In the genomic region with DNA sequence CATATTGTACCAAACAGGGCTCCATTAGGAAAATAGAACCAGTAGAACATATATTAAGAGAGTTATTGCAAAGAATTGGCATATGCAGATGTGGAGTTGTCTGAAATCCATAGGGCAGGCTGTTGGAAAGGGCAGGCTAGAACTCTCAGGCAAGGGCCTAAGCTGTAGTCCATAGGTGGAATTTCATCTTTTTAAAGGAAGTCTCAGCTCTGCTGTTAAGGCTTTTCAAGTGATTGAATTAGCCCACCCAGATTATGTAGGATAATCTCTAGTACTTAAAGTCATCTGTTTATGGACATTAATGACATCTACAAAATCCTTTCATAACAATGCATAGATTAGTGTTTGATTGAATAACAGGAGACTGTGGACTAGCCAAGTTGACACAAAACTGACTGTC, we compare ENCODE assay signal across 35 cellular contexts.
"Had no signal": no experiment of that assay in that cellular context is flagged by ENCODE, and none has a peak within 500 bp of the region (broad histone marks: within the 10 kb centered on the region; RNA-seq: fewer than 3 reads in every experiment).

No MANE protein-coding gene starts in this region.

- H3K36me3 ChIP-seq: adrenal gland, esophagus muscularis mucosa, gastrocnemius medialis, heart left ventricle, WERI-Rb-1 had no signal

- H3K9me3 ChIP-seq: adrenal gland, body of pancreas, esophagus muscularis mucosa, gastrocnemius medialis, heart left ventricle had no signal

- ATAC-seq: activated CD4-positive, CD25-positive, alpha-beta regulatory T cell treated with anti-CD3 and anti-CD28 coated beads, Interleukin-2, amount 50 U/mL, for 24 hours; activated CD8-positive, alpha-beta memory T cell treated with anti-CD3 and anti-CD28 coated beads, Interleukin-2, amount 10 ng/mL, durations not matched to agents 7 days and 5 days; activated CD8-positive, alpha-beta T cell treated with anti-CD3 and anti-CD28 coated beads, Interleukin-2, amount 10 ng/mL, durations not matched to agents 7 days and 5 days; activated naive CD8-positive, alpha-beta T cell treated with anti-CD3 and anti-CD28 coated beads, Interleukin-2, amount 50 U/mL, for 24 hours; body of pancreas; effector memory CD8-positive, alpha-beta T cell; foreskin keratinocyte; gastrocnemius medialis; heart left ventricle had no signal

- FAIRE-seq: colon had no signal

- H3K27me3 Mint-ChIP-seq: activated B cell treated with CpG ODN at 0.5 μM for 24 hours; activated CD4-positive, alpha-beta memory T cell treated with anti-CD3 and anti-CD28 coated beads for 36 hours; activated CD8-positive, alpha-beta memory T cell treated with anti-CD3 and anti-CD28 coated beads, Interleukin-2, amount 10 ng/mL, durations not matched to agents 7 days and 5 days; activated naive CD4-positive, alpha-beta T cell treated with anti-CD3 and anti-CD28 coated beads, Interleukin-2, amount 50 U/mL, for 24 hours; activated naive CD8-positive, alpha-beta T cell treated with anti-CD3 and anti-CD28 coated beads for 36 hours; activated naive CD8-positive, alpha-beta T cell treated with anti-CD3 and anti-CD28 coated beads, Interleukin-2, amount 50 U/mL, for 24 hours; effector memory CD8-positive, alpha-beta T cell had no signal

- H3K9me3 Mint-ChIP-seq: activated B cell treated with CpG ODN at 0.5 μM for 24 hours; activated CD4-positive, alpha-beta memory T cell treated with anti-CD3 and anti-CD28 coated beads for 36 hours; activated naive CD4-positive, alpha-beta T cell treated with anti-CD3 and anti-CD28 coated beads for 36 hours; activated naive CD4-positive, alpha-beta T cell treated with anti-CD3 and anti-CD28 coated beads, Interleukin-2, amount 50 U/mL, for 24 hours; activated naive CD8-positive, alpha-beta T cell treated with anti-CD3 and anti-CD28 coated beads for 36 hours; activated naive CD8-positive, alpha-beta T cell treated with anti-CD3 and anti-CD28 coated beads, Interleukin-2, amount 50 U/mL, for 24 hours; activated T-helper 1 cell treated with anti-CD3 and anti-CD28 coated beads, Interleukin-12 subunit alpha, Interleukin-12 subunit beta, Interleukin-2, Interleukin-4 antibody, amounts not matched to agents 30 ng/mL and 10 ng/mL and 1 ng/mL, durations not matched to agents 14 hours and 24 hours and 36 hours; activated T-helper 2 cell treated with anti-CD3 and anti-CD28 coated beads, Interferon-gamma antibody, Interleukin-2, Interleukin-4, amounts not matched to agents 10 μg/mL and 5 μg/mL and 100 μg/mL, durations not matched to agents 14 hours and 24 hours and 36 hours; effector memory CD8-positive, alpha-beta T cell; T-helper 2 cell treated with Interferon-gamma antibody and Interleukin-4, amounts not matched to agents 5 μg/mL and 100 μg/mL, for 36 hours had no signal

- H3K27me3 ChIP-seq: adrenal gland, body of pancreas, esophagus muscularis mucosa, foreskin keratinocyte, gastrocnemius medialis, heart left ventricle had no signal

- H3K36me3 Mint-ChIP-seq: activated CD4-positive, alpha-beta memory T cell treated with anti-CD3 and anti-CD28 coated beads for 36 hours; activated CD8-positive, alpha-beta memory T cell treated with anti-CD3 and anti-CD28 coated beads, Interleukin-2, amount 10 ng/mL, durations not matched to agents 7 days and 5 days had no signal

- H3K4me3 Mint-ChIP-seq: activated B cell treated with CpG ODN at 0.5 μM for 24 hours; activated CD4-positive, alpha-beta memory T cell treated with anti-CD3 and anti-CD28 coated beads for 36 hours; activated CD8-positive, alpha-beta memory T cell treated with anti-CD3 and anti-CD28 coated beads, Interleukin-2, amount 10 ng/mL, durations not matched to agents 7 days and 5 days; activated CD8-positive, alpha-beta T cell treated with anti-CD3 and anti-CD28 coated beads, Interleukin-2, amount 10 ng/mL, durations not matched to agents 7 days and 5 days; activated naive CD4-positive, alpha-beta T cell treated with anti-CD3 and anti-CD28 coated beads for 36 hours; activated naive CD4-positive, alpha-beta T cell treated with anti-CD3 and anti-CD28 coated beads, Interleukin-2, amount 50 U/mL, for 24 hours; activated naive CD8-positive, alpha-beta T cell treated with anti-CD3 and anti-CD28 coated beads for 36 hours; activated naive CD8-positive, alpha-beta T cell treated with anti-CD3 and anti-CD28 coated beads, Interleukin-2, amount 50 U/mL, for 24 hours; activated T-helper 1 cell treated with anti-CD3 and anti-CD28 coated beads, Interleukin-12 subunit alpha, Interleukin-12 subunit beta, Interleukin-2, Interleukin-4 antibody, amounts not matched to agents 30 ng/mL and 10 ng/mL and 1 ng/mL, durations not matched to agents 14 hours and 24 hours and 36 hours; effector memory CD8-positive, alpha-beta T cell; T-helper 2 cell treated with Interferon-gamma antibody and Interleukin-4, amounts not matched to agents 5 μg/mL and 100 μg/mL, for 36 hours had no signal

- H3K27ac ChIP-seq: adrenal gland, body of pancreas, esophagus muscularis mucosa, foreskin keratinocyte, gastrocnemius medialis, heart left ventricle, WERI-Rb-1 had no signal

- DNase-seq: activated B cell treated with CpG ODN at 0.5 μM for 24 hours; activated CD4-positive, alpha-beta memory T cell treated with anti-CD3 and anti-CD28 coated beads for 36 hours; activated CD4-positive, alpha-beta T cell treated with anti-CD3 and anti-CD28 coated beads for 48 hours; activated CD8-positive, alpha-beta memory T cell treated with anti-CD3 and anti-CD28 coated beads, Interleukin-2, amount 10 ng/mL, durations not matched to agents 7 days and 5 days; activated CD8-positive, alpha-beta memory T cell treated with anti-CD3 and anti-CD28 coated beads, Interleukin-2, amount 50 U/mL, for 4 hours; activated CD8-positive, alpha-beta T cell treated with anti-CD3 and anti-CD28 coated beads, Interleukin-2, amount 10 ng/mL, durations not matched to agents 7 days and 5 days; activated effector memory CD4-positive, alpha-beta T cell treated with anti-CD3 and anti-CD28 coated beads, Interleukin-2, amount 50 U/mL, for 16 hours; activated naive CD4-positive, alpha-beta T cell treated with anti-CD3 and anti-CD28 coated beads for 36 hours; activated naive CD8-positive, alpha-beta T cell treated with anti-CD3 and anti-CD28 coated beads for 36 hours; activated naive CD8-positive, alpha-beta T cell treated with anti-CD3 and anti-CD28 coated beads, Interleukin-2, amount 50 U/mL, for 24 hours; activated T-cell treated with anti-CD3 and anti-CD28 coated beads, Interleukin-2, amount 50 U/mL, for 1 hour; activated T-cell treated with anti-CD3 and anti-CD28 coated beads, Interleukin-2, amount 50 U/mL, for 48 hours; adrenal gland; amygdala; aorta; body of pancreas; caudate nucleus; cortex of kidney; dermis blood vessel endothelial cell; effector CD4-positive, alpha-beta T cell; effector memory CD8-positive, alpha-beta T cell; erythroblast; foreskin keratinocyte; gastrocnemius medialis; glutamatergic neuron; heart left ventricle; T1000; WERI-Rb-1 had no signal

- H3K4me3 ChIP-seq: adrenal gland, body of pancreas, esophagus muscularis mucosa, gastrocnemius medialis, heart left ventricle had no signal

- H3K27ac Mint-ChIP-seq: activated B cell treated with CpG ODN at 0.5 μM for 24 hours; activated CD4-positive, alpha-beta memory T cell treated with anti-CD3 and anti-CD28 coated beads for 36 hours; activated CD8-positive, alpha-beta memory T cell treated with anti-CD3 and anti-CD28 coated beads, Interleukin-2, amount 10 ng/mL, durations not matched to agents 7 days and 5 days; activated CD8-positive, alpha-beta T cell treated with anti-CD3 and anti-CD28 coated beads, Interleukin-2, amount 10 ng/mL, durations not matched to agents 7 days and 5 days; activated naive CD4-positive, alpha-beta T cell treated with anti-CD3 and anti-CD28 coated beads for 36 hours; activated naive CD4-positive, alpha-beta T cell treated with anti-CD3 and anti-CD28 coated beads, Interleukin-2, amount 50 U/mL, for 24 hours; activated naive CD8-positive, alpha-beta T cell treated with anti-CD3 and anti-CD28 coated beads for 36 hours; activated naive CD8-positive, alpha-beta T cell treated with anti-CD3 and anti-CD28 coated beads, Interleukin-2, amount 50 U/mL, for 24 hours; activated T-helper 1 cell treated with anti-CD3 and anti-CD28 coated beads, Interleukin-12 subunit alpha, Interleukin-12 subunit beta, Interleukin-2, Interleukin-4 antibody, amounts not matched to agents 30 ng/mL and 10 ng/mL and 1 ng/mL, durations not matched to agents 14 hours and 24 hours and 36 hours; activated T-helper 2 cell treated with anti-CD3 and anti-CD28 coated beads, Interferon-gamma antibody, Interleukin-2, Interleukin-4, amounts not matched to agents 10 μg/mL and 5 μg/mL and 100 μg/mL, durations not matched to agents 14 hours and 24 hours and 36 hours; effector memory CD8-positive, alpha-beta T cell; T-helper 2 cell treated with Interferon-gamma antibody and Interleukin-4, amounts not matched to agents 5 μg/mL and 100 μg/mL, for 36 hours had no signal

- H3K4me1 ChIP-seq: adrenal gland, body of pancreas, foreskin keratinocyte, gastrocnemius medialis had no signal
